ENCODE assay signal across 2 cellular contexts in the genomic region with DNA sequence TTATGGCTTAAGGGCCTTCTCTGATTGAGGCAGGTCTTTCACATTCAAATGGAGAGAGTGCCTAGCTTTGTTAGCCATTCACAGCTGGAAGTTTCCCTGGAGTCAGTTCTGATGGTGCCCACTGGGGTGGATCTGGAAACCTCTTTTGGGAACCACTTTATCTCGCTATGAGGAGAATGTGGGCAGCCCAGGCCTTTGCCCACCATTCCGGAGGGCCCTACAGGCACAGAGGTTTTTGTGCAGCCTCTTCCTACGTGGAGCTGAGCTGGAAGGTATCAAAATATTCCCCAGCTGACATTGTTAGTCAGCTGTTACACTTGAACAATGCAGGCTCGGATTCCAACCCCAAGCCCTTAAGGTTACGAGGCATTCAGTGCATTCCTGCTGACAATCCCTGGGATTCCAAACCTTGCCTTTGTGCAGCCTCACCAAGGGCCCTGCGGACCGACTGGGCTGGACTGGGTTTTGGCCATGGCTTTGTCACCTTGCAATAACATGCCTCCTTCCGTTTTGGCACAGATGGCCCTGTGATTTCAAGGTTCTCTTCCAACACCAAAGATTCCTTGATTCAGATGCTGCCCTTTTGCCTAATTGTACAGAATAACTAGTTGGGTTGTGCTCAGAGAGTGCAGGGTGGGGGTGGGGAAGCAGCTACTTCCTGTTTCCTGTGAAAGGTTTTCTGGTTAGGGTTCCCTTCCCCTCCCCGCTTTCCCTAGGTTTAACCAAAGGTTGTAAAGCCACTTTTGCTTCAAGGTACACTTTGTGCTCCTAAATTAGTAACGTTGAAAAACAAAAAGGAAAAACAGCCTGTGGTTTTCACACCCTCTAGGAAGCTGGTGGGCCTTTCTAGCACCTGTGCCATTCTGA.
TF ChIP-seq lines count a peak whose summit lies in the region.

No MANE protein-coding gene starts in this region.

TF ChIP-seq in WTC11, 78 proteins besides CTCF, POLR2A, EP300 and RAD21 (continued from another document):
- peak; percentile 60; the same call in 1 of the 2 replicates for TF ChIP-seq ZNF281 (CRISPR knock-in tag; IDR thresholded peaks at IDR 0.05)
- peak; percentile 74 for TF ChIP-seq ZNF317 (CRISPR knock-in tag; IDR thresholded peaks at IDR 0.05; ENCODE audit: borderline replicate concordance, low read depth)
- TF ChIP-seq SP1 (CRISPR knock-in tag; conservative IDR thresholded peaks at IDR 0.05), result 0 out of 2 replicates have a peak, but pooled peaks have one; percentile 31
- TF ChIP-seq, protein P1, sequence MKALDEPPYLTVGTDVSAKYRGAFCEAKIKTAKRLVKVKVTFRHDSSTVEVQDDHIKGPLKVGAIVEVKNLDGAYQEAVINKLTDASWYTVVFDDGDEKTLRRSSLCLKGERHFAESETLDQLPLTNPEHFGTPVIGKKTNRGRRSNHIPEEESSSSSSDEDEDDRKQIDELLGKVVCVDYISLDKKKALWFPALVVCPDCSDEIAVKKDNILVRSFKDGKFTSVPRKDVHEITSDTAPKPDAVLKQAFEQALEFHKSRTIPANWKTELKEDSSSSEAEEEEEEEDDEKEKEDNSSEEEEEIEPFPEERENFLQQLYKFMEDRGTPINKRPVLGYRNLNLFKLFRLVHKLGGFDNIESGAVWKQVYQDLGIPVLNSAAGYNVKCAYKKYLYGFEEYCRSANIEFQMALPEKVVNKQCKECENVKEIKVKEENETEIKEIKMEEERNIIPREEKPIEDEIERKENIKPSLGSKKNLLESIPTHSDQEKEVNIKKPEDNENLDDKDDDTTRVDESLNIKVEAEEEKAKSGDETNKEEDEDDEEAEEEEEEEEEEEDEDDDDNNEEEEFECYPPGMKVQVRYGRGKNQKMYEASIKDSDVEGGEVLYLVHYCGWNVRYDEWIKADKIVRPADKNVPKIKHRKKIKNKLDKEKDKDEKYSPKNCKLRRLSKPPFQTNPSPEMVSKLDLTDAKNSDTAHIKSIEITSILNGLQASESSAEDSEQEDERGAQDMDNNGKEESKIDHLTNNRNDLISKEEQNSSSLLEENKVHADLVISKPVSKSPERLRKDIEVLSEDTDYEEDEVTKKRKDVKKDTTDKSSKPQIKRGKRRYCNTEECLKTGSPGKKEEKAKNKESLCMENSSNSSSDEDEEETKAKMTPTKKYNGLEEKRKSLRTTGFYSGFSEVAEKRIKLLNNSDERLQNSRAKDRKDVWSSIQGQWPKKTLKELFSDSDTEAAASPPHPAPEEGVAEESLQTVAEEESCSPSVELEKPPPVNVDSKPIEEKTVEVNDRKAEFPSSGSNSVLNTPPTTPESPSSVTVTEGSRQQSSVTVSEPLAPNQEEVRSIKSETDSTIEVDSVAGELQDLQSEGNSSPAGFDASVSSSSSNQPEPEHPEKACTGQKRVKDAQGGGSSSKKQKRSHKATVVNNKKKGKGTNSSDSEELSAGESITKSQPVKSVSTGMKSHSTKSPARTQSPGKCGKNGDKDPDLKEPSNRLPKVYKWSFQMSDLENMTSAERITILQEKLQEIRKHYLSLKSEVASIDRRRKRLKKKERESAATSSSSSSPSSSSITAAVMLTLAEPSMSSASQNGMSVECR (CRISPR knock-in tag; IDR thresholded peaks at IDR 0.05; ENCODE audit: borderline replicate concordance), result 0 out of 2 replicates have a peak, but pooled peaks have one; percentile 24
TF ChIP-seq in WTC11: peak in this region for 7.

TF ChIP-seq in H1, 55 proteins besides CTCF, POLR2A, EP300 and RAD21 (continued from another document):
- TF ChIP-seq, protein P2, sequence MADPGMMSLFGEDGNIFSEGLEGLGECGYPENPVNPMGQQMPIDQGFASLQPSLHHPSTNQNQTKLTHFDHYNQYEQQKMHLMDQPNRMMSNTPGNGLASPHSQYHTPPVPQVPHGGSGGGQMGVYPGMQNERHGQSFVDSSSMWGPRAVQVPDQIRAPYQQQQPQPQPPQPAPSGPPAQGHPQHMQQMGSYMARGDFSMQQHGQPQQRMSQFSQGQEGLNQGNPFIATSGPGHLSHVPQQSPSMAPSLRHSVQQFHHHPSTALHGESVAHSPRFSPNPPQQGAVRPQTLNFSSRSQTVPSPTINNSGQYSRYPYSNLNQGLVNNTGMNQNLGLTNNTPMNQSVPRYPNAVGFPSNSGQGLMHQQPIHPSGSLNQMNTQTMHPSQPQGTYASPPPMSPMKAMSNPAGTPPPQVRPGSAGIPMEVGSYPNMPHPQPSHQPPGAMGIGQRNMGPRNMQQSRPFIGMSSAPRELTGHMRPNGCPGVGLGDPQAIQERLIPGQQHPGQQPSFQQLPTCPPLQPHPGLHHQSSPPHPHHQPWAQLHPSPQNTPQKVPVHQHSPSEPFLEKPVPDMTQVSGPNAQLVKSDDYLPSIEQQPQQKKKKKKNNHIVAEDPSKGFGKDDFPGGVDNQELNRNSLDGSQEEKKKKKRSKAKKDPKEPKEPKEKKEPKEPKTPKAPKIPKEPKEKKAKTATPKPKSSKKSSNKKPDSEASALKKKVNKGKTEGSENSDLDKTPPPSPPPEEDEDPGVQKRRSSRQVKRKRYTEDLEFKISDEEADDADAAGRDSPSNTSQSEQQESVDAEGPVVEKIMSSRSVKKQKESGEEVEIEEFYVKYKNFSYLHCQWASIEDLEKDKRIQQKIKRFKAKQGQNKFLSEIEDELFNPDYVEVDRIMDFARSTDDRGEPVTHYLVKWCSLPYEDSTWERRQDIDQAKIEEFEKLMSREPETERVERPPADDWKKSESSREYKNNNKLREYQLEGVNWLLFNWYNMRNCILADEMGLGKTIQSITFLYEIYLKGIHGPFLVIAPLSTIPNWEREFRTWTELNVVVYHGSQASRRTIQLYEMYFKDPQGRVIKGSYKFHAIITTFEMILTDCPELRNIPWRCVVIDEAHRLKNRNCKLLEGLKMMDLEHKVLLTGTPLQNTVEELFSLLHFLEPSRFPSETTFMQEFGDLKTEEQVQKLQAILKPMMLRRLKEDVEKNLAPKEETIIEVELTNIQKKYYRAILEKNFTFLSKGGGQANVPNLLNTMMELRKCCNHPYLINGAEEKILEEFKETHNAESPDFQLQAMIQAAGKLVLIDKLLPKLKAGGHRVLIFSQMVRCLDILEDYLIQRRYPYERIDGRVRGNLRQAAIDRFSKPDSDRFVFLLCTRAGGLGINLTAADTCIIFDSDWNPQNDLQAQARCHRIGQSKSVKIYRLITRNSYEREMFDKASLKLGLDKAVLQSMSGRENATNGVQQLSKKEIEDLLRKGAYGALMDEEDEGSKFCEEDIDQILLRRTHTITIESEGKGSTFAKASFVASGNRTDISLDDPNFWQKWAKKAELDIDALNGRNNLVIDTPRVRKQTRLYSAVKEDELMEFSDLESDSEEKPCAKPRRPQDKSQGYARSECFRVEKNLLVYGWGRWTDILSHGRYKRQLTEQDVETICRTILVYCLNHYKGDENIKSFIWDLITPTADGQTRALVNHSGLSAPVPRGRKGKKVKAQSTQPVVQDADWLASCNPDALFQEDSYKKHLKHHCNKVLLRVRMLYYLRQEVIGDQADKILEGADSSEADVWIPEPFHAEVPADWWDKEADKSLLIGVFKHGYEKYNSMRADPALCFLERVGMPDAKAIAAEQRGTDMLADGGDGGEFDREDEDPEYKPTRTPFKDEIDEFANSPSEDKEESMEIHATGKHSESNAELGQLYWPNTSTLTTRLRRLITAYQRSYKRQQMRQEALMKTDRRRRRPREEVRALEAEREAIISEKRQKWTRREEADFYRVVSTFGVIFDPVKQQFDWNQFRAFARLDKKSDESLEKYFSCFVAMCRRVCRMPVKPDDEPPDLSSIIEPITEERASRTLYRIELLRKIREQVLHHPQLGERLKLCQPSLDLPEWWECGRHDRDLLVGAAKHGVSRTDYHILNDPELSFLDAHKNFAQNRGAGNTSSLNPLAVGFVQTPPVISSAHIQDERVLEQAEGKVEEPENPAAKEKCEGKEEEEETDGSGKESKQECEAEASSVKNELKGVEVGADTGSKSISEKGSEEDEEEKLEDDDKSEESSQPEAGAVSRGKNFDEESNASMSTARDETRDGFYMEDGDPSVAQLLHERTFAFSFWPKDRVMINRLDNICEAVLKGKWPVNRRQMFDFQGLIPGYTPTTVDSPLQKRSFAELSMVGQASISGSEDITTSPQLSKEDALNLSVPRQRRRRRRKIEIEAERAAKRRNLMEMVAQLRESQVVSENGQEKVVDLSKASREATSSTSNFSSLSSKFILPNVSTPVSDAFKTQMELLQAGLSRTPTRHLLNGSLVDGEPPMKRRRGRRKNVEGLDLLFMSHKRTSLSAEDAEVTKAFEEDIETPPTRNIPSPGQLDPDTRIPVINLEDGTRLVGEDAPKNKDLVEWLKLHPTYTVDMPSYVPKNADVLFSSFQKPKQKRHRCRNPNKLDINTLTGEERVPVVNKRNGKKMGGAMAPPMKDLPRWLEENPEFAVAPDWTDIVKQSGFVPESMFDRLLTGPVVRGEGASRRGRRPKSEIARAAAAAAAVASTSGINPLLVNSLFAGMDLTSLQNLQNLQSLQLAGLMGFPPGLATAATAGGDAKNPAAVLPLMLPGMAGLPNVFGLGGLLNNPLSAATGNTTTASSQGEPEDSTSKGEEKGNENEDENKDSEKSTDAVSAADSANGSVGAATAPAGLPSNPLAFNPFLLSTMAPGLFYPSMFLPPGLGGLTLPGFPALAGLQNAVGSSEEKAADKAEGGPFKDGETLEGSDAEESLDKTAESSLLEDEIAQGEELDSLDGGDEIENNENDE (IDR thresholded peaks at IDR 0.05; ENCODE audit: insufficient replicate concordance, low read length), result peak; percentile 74
- TF ChIP-seq SIX5 (IDR thresholded peaks at IDR 0.05; ENCODE audit: low read depth, low read length) (no peak), HDAC2 (IDR thresholded peaks at IDR 0.05; ENCODE audit: borderline replicate concordance in 1 of 2, low read depth in 2 of 2, low read length in 2 of 2) (peak; percentile 84 to 93; a peak in 1 of 4 replicates), CREB1 (IDR thresholded peaks at IDR 0.05) (no peak; the same call in 1 of the 2 replicates), SRF (IDR thresholded peaks at IDR 0.05; ENCODE audit: low read depth, low read length) (no peak), EZH2 (IDR thresholded peaks at IDR 0.05; ENCODE audit: low read depth, low read length, severe bottlenecking) (no peak), CHD1 (IDR thresholded peaks at IDR 0.05; ENCODE audit: low read depth, low read length) (no peak), SAP30 (IDR thresholded peaks at IDR 0.05; ENCODE audit: insufficient read depth, insufficient replicate concordance, low read length) (peak; percentile 74), RFX5 (IDR thresholded peaks at IDR 0.05; ENCODE audit: borderline replicate concordance, low read depth, low read length) (no peak), TCF12 (IDR thresholded peaks at IDR 0.05; ENCODE audit: low read depth, low read length) (0 out of 2 replicates have a peak, but pooled peaks have one; percentile 28), ASH2L (IDR thresholded peaks at IDR 0.05; ENCODE audit: low read length) (peak; percentile 92), TAF1 (IDR thresholded peaks at IDR 0.05; ENCODE audit: low read depth, low read length) (no peak), SIN3A (conservative IDR thresholded peaks at IDR 0.05 in 1 of 2, IDR thresholded peaks at IDR 0.05 in 1 of 2; ENCODE audit: low read depth in 1 of 2, low read length in 2 of 2) (peak; percentile 89 to 96), EGR1 (IDR thresholded peaks at IDR 0.05; ENCODE audit: borderline replicate concordance, low read depth, low read length) (no peak), RNF2 (IDR thresholded peaks at IDR 0.05; ENCODE audit: borderline replicate concordance, low read depth, low read length, missing control alignments, poor library complexity, severe bottlenecking) (no peak), CTBP2 (IDR thresholded peaks at IDR 0.05; ENCODE audit: borderline replicate concordance, insufficient read depth, insufficient read length, low read length) (peak; percentile 70), USF2 (IDR thresholded peaks at IDR 0.05; ENCODE audit: low read length) (no peak), RXRA (IDR thresholded peaks at IDR 0.05; ENCODE audit: insufficient read depth, low read depth, low read length) (no peak)
- TF ChIP-seq, protein P3, sequence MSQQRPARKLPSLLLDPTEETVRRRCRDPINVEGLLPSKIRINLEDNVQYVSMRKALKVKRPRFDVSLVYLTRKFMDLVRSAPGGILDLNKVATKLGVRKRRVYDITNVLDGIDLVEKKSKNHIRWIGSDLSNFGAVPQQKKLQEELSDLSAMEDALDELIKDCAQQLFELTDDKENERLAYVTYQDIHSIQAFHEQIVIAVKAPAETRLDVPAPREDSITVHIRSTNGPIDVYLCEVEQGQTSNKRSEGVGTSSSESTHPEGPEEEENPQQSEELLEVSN (IDR thresholded peaks at IDR 0.05), result no peak
